In genomic region chr12:51368640-51369517, GRCh38 we compare ENCODE assay signal across 9 cellular contexts. TPM values are rescaled to one million over a fixed set of nuclear protein-coding genes. Genes with fewer than 3 reads are reported as not detected.
DNase-seq lines count a peak whose midpoint lies in the region; ATAC-seq and TF ChIP-seq lines count a peak whose summit lies in the region.
"Had no signal": no experiment of that assay in that cellular context is flagged by ENCODE, and none has a peak within 500 bp of the region (broad histone marks: within the 10 kb centered on the region; RNA-seq: fewer than 3 reads in every experiment).

No MANE protein-coding gene starts in this region.

- no peaks in the 10 kb centered on the region for H3K27me3 ChIP-seq in foreskin keratinocyte

- H3K36me3 ChIP-seq in mucosa of descending colon (ENCODE audit: low read depth) = no peaks in the 10 kb centered on the region

- no peaks in the 10 kb centered on the region for H3K9me3 Mint-ChIP-seq in activated naive CD4-positive, alpha-beta T cell treated with anti-CD3 and anti-CD28 coated beads, Interleukin-2, amount 50 U/mL, for 24 hours
- peaks cover 6 to 11% of the 10 kb centered on the region in 2 donors for H3K9me3 Mint-ChIP-seq in stimulated activated naive B cell treated with anti-CD40 and anti-IgM and Interleukin-4, amounts not matched to agents 10 μg/mL and 1 μg/mL and 100 μg/mL, for 72 hours

- peaks cover 7% of the 10 kb centered on the region for H3K36me3 Mint-ChIP-seq in activated naive CD4-positive, alpha-beta T cell treated with anti-CD3 and anti-CD28 coated beads, Interleukin-2, amount 50 U/mL, for 24 hours
- peaks cover 50 to 63% of the 10 kb centered on the region in 2 donors for H3K36me3 Mint-ChIP-seq in stimulated activated naive B cell treated with anti-CD40 and anti-IgM and Interleukin-4, amounts not matched to agents 10 μg/mL and 1 μg/mL and 100 μg/mL, for 72 hours

- no peaks in the 10 kb centered on the region for H3K9me3 ChIP-seq in mucosa of descending colon

- ATAC-seq in GM19463 (IDR thresholded peaks at IDR 0.05; ENCODE audit: unreplicated experiment) = peak; percentile 98
- ATAC-seq in HG03558 (IDR thresholded peaks at IDR 0.05; ENCODE audit: extremely low read depth, unreplicated experiment) = peak; percentile 97
- ATAC-seq in mucosa of descending colon = peak; percentile 96
- peak; percentile 95 for ATAC-seq in stimulated activated naive B cell treated with anti-CD40 and anti-IgM and Interleukin-4, amounts not matched to agents 10 μg/mL and 1 μg/mL and 100 μg/mL, for 72 hours (replicated peaks)
- ATAC-seq in foreskin keratinocyte = no peak
- ATAC-seq: HCT116 had no signal

- DNase-seq in DMS53 (lab: John Stamatoyannopoulos, UW) (peak; percentile 90), T-helper 1 cell (peak; percentile 83 to 98 (median 86)), mucosa of descending colon (peak; percentile 71 to 93 (median 78)), foreskin keratinocyte (no peak)
- peak; percentile 97 for DNase-seq in stimulated activated naive B cell treated with anti-CD40 and anti-IgM and Interleukin-4, amounts not matched to agents 10 μg/mL and 1 μg/mL and 100 μg/mL, for 72 hours

- peak overlapping the region; percentile 73 for H3K4me3 Mint-ChIP-seq in activated naive CD4-positive, alpha-beta T cell treated with anti-CD3 and anti-CD28 coated beads, Interleukin-2, amount 50 U/mL, for 24 hours
- H3K4me3 Mint-ChIP-seq in stimulated activated naive B cell treated with anti-CD40 and anti-IgM and Interleukin-4, amounts not matched to agents 10 μg/mL and 1 μg/mL and 100 μg/mL, for 72 hours = peak overlapping the region; percentile 37 to 63

- H3K4me1 Mint-ChIP-seq in activated naive CD4-positive, alpha-beta T cell treated with anti-CD3 and anti-CD28 coated beads, Interleukin-2, amount 50 U/mL, for 24 hours = peaks cover 57% of the 10 kb centered on the region
- H3K4me1 Mint-ChIP-seq in stimulated activated naive B cell treated with anti-CD40 and anti-IgM and Interleukin-4, amounts not matched to agents 10 μg/mL and 1 μg/mL and 100 μg/mL, for 72 hours = peaks cover 55 to 85% of the 10 kb centered on the region in 2 donors

- no peaks in the 10 kb centered on the region for H3K27me3 Mint-ChIP-seq in activated naive CD4-positive, alpha-beta T cell treated with anti-CD3 and anti-CD28 coated beads, Interleukin-2, amount 50 U/mL, for 24 hours
- H3K27me3 Mint-ChIP-seq in stimulated activated naive B cell treated with anti-CD40 and anti-IgM and Interleukin-4, amounts not matched to agents 10 μg/mL and 1 μg/mL and 100 μg/mL, for 72 hours = no peaks in the 10 kb centered on the region

- TF ChIP-seq CTCF in mucosa of descending colon (IDR thresholded peaks at IDR 0.05) (no peak), foreskin keratinocyte (conservative IDR thresholded peaks at IDR 0.05) (no peak)

- no peak overlapping the region for H3K4me3 ChIP-seq in mucosa of descending colon

- H3K27ac ChIP-seq in foreskin keratinocyte = no peak overlapping the region

- intact Hi-C loops in mucosa of descending colon (cut with DNase I, micrococcal nuclease) = no loop called here

- H3K4me1 ChIP-seq in mucosa of descending colon (ENCODE audit: low read depth) (peaks cover 7% of the 10 kb centered on the region), foreskin keratinocyte (peaks cover 17% of the 10 kb centered on the region)

- peak overlapping the region; percentile 91 for H3K27ac Mint-ChIP-seq in activated naive CD4-positive, alpha-beta T cell treated with anti-CD3 and anti-CD28 coated beads, Interleukin-2, amount 50 U/mL, for 24 hours
- H3K27ac Mint-ChIP-seq in stimulated activated naive B cell treated with anti-CD40 and anti-IgM and Interleukin-4, amounts not matched to agents 10 μg/mL and 1 μg/mL and 100 μg/mL, for 72 hours = peak overlapping the region; percentile 70

RNA-seq across cellular contexts. Expression of gene GALNT6, which starts 22.3 kb away (rescaled TPM):
- total RNA-seq in mucosa of descending colon (10 to 100 TPM; 10.7 to 20.6 (median 17.9) TPM), foreskin keratinocyte (73.4 and 95.8 TPM in 2 replicates)
- polyA plus RNA-seq in foreskin keratinocyte = 25.2 and 26.0 TPM in 2 replicates

RNA-seq across cellular contexts. Expression of gene CELA1, which starts 22.4 kb away (rescaled TPM):
- total RNA-seq in mucosa of descending colon (not detected), foreskin keratinocyte (not detected in 2 replicates)
- not detected in 2 replicates for polyA plus RNA-seq in foreskin keratinocyte

RNA-seq across cellular contexts. Expression of gene BIN2, which starts 44.9 kb away (rescaled TPM):
- total RNA-seq in mucosa of descending colon = 1 to 10 TPM; 5.6 to 9.8 (median 7.3) TPM
- not detected in 2 replicates for total RNA-seq in foreskin keratinocyte
- not detected in 2 replicates for polyA plus RNA-seq in foreskin keratinocyte

RNA-seq across cellular contexts. Expression of gene SLC4A8, which starts 55.8 kb away (rescaled TPM):
- 1 to 10 TPM in 2 of 3 donors, under 1 TPM in 1; 0.84 to 1.8 (median 1.5) TPM for total RNA-seq in mucosa of descending colon
- total RNA-seq in foreskin keratinocyte = 0.95 and 1.3 TPM in 2 replicates
- polyA plus RNA-seq in foreskin keratinocyte = 0.48 TPM in 2 replicates

Comparison
In these comparisons a context has a peak if more than half of its experiments do, and no peak if none do; other contexts are left out.
1. DNase-seq: peak in DMS53 (single experiment), T-helper 1 cell (5 of 5), mucosa of descending colon (3 of 3) and stimulated activated naive B cell treated with anti-CD40 and anti-IgM and Interleukin-4, amounts not matched to agents 10 μg/mL and 1 μg/mL and 100 μg/mL, for 72 hours (single experiment); none in foreskin keratinocyte (0 of 2).